In the genomic region with DNA sequence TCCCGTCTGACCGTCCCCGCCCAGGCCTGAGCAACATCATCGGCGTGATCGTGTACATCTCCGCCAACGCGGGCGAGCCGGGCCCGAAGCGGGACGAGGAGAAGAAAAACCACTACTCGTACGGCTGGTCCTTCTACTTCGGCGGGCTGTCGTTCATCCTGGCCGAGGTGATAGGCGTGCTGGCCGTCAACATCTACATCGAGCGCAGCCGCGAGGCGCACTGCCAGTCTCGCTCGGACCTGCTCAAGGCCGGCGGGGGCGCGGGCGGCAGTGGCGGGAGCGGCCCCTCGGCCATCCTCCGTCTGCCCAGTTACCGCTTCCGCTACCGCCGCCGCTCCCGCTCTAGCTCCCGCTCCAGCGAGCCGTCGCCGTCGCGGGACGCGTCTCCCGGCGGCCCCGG, we compare ENCODE assay signal across 8 cellular contexts. TPM values are rescaled to one million over a fixed set of nuclear protein-coding genes. Genes with fewer than 3 reads are reported as not detected.
DNase-seq lines count a peak whose midpoint lies in the region; ATAC-seq and TF ChIP-seq lines count a peak whose summit lies in the region.

No MANE protein-coding gene starts in this region.

- TF ChIP-seq EP300 in SK-N-SH (IDR thresholded peaks at IDR 0.05; ENCODE audit: borderline replicate concordance in 1 of 2, low read depth in 1 of 2, low read length in 1 of 2) (no peak), stomach (IDR thresholded peaks at IDR 0.05) (no peak)

- H3K4me1 ChIP-seq in SK-N-SH (ENCODE audit: control insufficient read depth in 1 of 2, insufficient read depth in 2 of 2, low read depth in 1 of 2, low read length in 1 of 2) (peaks cover 7 to 23% of the 10 kb centered on the region in 2 experiments; a peak in 3 of 4 replicates), ascending aorta (peaks cover 3% of the 10 kb centered on the region in 2 donors), iPS-18a (ENCODE audit: control insufficient read depth, low read depth, low read length) (peaks cover 15% of the 10 kb centered on the region), stomach (peaks cover 11 to 52% (median 32%) of the 10 kb centered on the region in 4 donors)

- intact Hi-C loops in ascending aorta (cut with DNase I) = no loop called here
- intact Hi-C loops in stomach (cut with DNase I; ENCODE audit: low total_unique reads) = no loop called here

- H3F3A ChIP-seq in SK-N-SH (replicated peaks; ENCODE audit: insufficient read depth) = peaks cover 47% of the 10 kb centered on the region

- TF ChIP-seq RAD21 in SK-N-SH (IDR thresholded peaks at IDR 0.05; ENCODE audit: low read length) = no peak

- H3K9me3 ChIP-seq in SK-N-SH (no peaks in the 10 kb centered on the region), ascending aorta (no peaks in the 10 kb centered on the region), iPS-18a (ENCODE audit: control insufficient read depth, low read depth, low read length) (no peaks in the 10 kb centered on the region), stomach (peaks cover 0 to 7% (median 1%) of the 10 kb centered on the region in 4 donors)

- H3K4me3 ChIP-seq in SK-N-SH (ENCODE audit: low read depth in 2 of 2, low read length in 1 of 2) (peak overlapping the region in 1 of 2 experiments; percentile 21; a peak in 1 of 4 replicates), ascending aorta (peak overlapping the region; percentile 26 to 51), iPS-18a (ENCODE audit: low read length) (peak overlapping the region; percentile 35), stomach (peak overlapping the region; percentile 16 to 37 (median 30))

- TF ChIP-seq CTCF in SK-N-SH (IDR thresholded peaks at IDR 0.05) (no peak), ascending aorta (IDR thresholded peaks at IDR 0.05) (no peak), stomach (IDR thresholded peaks at IDR 0.05) (no peak)

- peak; percentile 64 for DNase-seq in SK-N-SH
- no peak for DNase-seq in ascending aorta (ENCODE audit: low spot score in 2 of 2)
- DNase-seq in stomach = no peak
- DNase-seq in activated gamma-delta T cell treated with Interleukin-2 at 50 U/mL for 16 hours = no peak
- no peak for DNase-seq in stimulated activated CD4-positive, alpha-beta T cell treated with anti-CD3 and anti-CD28 coated beads, Interleukin-1b, Interleukin-23, amount 100 ng/mL, for 48 hours
- no peak for DNase-seq in activated CD8-positive, alpha-beta memory T cell treated with anti-CD3 and anti-CD28 coated beads, Interleukin-2, amount 50 U/mL, for 48 hours

- TF ChIP-seq POLR2A in stomach (IDR thresholded peaks at IDR 0.05) = no peak

- WGBS in SK-N-SH (ENCODE audit: low lambda C conversion rate) = 55% methylated on average over 26 of the region's 56 CpGs
- 3 to 6% (median 4%) methylated on average over 24 to 56 of the region's 56 CpGs; no CpG with 5 or more reads in 1 of the 5 donors for WGBS in stomach, 5 donors

- CTCF ChIA-PET in SK-N-SH (lab: Yijun Ruan, JAX) = no interaction called here

- H3K36me3 ChIP-seq in SK-N-SH (replicated peaks in 1 of 2; ENCODE audit: control insufficient read depth in 1 of 2, insufficient read depth in 2 of 2, low read length in 1 of 2) (no peaks in the 10 kb centered on the region), ascending aorta (no peaks in the 10 kb centered on the region), iPS-18a (ENCODE audit: control insufficient read depth, low read depth, low read length) (no peaks in the 10 kb centered on the region), stomach (no peaks in the 10 kb centered on the region)

- peaks cover 11% of the 10 kb centered on the region for H3K79me2 ChIP-seq in SK-N-SH (ENCODE audit: insufficient read depth)

- POLR2A ChIA-PET in SK-N-SH (lab: Yijun Ruan, JAX) = no interaction called here

- H3K9ac ChIP-seq in SK-N-SH = no peak overlapping the region
- H3K9ac ChIP-seq in iPS-18a (ENCODE audit: low read length) = no peak overlapping the region

- H3K4me2 ChIP-seq in SK-N-SH = no peak overlapping the region; the same call in 1 of the 2 replicates

- H4K20me1 ChIP-seq in SK-N-SH (ENCODE audit: insufficient read depth) = no peaks in the 10 kb centered on the region

- no peaks in the 10 kb centered on the region for H3K9me2 ChIP-seq in SK-N-SH

- no peak for ATAC-seq in SK-N-SH treated with all-trans-retinoic acid at 6 μM for 48 hours

- H3K27ac ChIP-seq in SK-N-SH (ENCODE audit: low read depth in 2 of 2, low read length in 1 of 2) (no peak overlapping the region), ascending aorta (no peak overlapping the region), iPS-18a (ENCODE audit: low read length) (no peak overlapping the region), stomach (peak overlapping the region in 3 of 5 donors; percentile 14 to 38 (median 26))

- H3K27me3 ChIP-seq in SK-N-SH (ENCODE audit: insufficient read depth) = no peaks in the 10 kb centered on the region
- H3K27me3 ChIP-seq in ascending aorta = peaks cover 18% of the 10 kb centered on the region
- peaks cover 4% of the 10 kb centered on the region for H3K27me3 ChIP-seq in iPS-18a (ENCODE audit: control insufficient read depth, insufficient read depth, low read length)
- H3K27me3 ChIP-seq in stomach = peaks cover 21 to 94% (median 64%) of the 10 kb centered on the region in 3 donors

- H2AFZ ChIP-seq in SK-N-SH (ENCODE audit: low read depth) = no peak overlapping the region

TF ChIP-seq in SK-N-SH, 30 proteins besides CTCF, POLR2A, EP300 and RAD21 (continues in another document):
- TF ChIP-seq PBX3 (IDR thresholded peaks at IDR 0.05) = no peak
- TF ChIP-seq, protein P1, sequence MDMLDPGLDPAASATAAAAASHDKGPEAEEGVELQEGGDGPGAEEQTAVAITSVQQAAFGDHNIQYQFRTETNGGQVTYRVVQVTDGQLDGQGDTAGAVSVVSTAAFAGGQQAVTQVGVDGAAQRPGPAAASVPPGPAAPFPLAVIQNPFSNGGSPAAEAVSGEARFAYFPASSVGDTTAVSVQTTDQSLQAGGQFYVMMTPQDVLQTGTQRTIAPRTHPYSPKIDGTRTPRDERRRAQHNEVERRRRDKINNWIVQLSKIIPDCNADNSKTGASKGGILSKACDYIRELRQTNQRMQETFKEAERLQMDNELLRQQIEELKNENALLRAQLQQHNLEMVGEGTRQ (IDR thresholded peaks at IDR 0.05; ENCODE audit: borderline replicate concordance, low read depth, low read length) = no peak

TF ChIP-seq in SK-N-SH treated with all-trans-retinoic acid at 6 μM for 48 hours, 23 proteins besides CTCF, POLR2A, EP300 and RAD21:
- TF ChIP-seq TCF4 (CRISPR knock-in tag; IDR thresholded peaks at IDR 0.05; ENCODE audit: borderline replicate concordance) (no peak), ZNF565 (CRISPR knock-in tag; conservative IDR thresholded peaks at IDR 0.05; ENCODE audit: low read depth) (no peak), TOX (CRISPR knock-in tag; IDR thresholded peaks at IDR 0.05; ENCODE audit: borderline replicate concordance) (no peak), CSRNP3 (CRISPR knock-in tag; IDR thresholded peaks at IDR 0.05) (no peak), CSDC2 (CRISPR knock-in tag; IDR thresholded peaks at IDR 0.05) (no peak), PATZ1 (CRISPR knock-in tag; IDR thresholded peaks at IDR 0.05; ENCODE audit: borderline replicate concordance) (no peak), PPARA (CRISPR knock-in tag; IDR thresholded peaks at IDR 0.05; ENCODE audit: borderline replicate concordance) (no peak)

RNA-seq across cellular contexts. Expression of gene CACNG6, which starts 9.4 kb away (rescaled TPM):
- polyA plus RNA-seq in SK-N-SH (2012; rRNA removed) (0.96 and 1.2 TPM in 2 replicates), stomach (under 1 TPM in 2 of 3 donors, not detected in 1; 0.13 to 0.46 TPM)
- polyA plus RNA-seq in SK-N-SH (2012; cell fraction: cytosol; rRNA removed) = 0.42 and 0.63 TPM in 2 replicates
- 1.6 and 2.3 TPM in 2 replicates for polyA plus RNA-seq in SK-N-SH (2012; cell fraction: nucleus; rRNA removed)
- total RNA-seq in ascending aorta (not detected), stomach (under 1 TPM in 1 of 5 donors, not detected in 4; 0.58 TPM)

RNA-seq across cellular contexts. Expression of gene CACNG8, which starts 19.3 kb away (rescaled TPM):
- polyA plus RNA-seq in SK-N-SH (2012; rRNA removed) (1.1 and 1.3 TPM in 2 replicates), stomach (under 1 TPM in 2 of 3 donors, not detected in 1; under 0.01 to 0.03 TPM)
- polyA plus RNA-seq in SK-N-SH (2012; cell fraction: cytosol; rRNA removed) = 0.83 and 0.85 TPM in 2 replicates
- 9.0 and 9.6 TPM in 2 replicates for polyA plus RNA-seq in SK-N-SH (2012; cell fraction: nucleus; rRNA removed)
- total RNA-seq in ascending aorta (0.32 TPM), stomach (under 1 TPM in 2 of 5 donors, not detected in 3; under 0.01 to 0.45 TPM)

Comparison
In these comparisons a context has a peak if more than half of its experiments do, and no peak if none do; other contexts are left out.
1. H3K27ac ChIP-seq: peak in stomach (3 of 5); none in SK-N-SH (0 of 2), ascending aorta (0 of 2) and iPS-18a (single experiment).